1 cellular context compared by ENCODE assay signal in the genomic region with DNA sequence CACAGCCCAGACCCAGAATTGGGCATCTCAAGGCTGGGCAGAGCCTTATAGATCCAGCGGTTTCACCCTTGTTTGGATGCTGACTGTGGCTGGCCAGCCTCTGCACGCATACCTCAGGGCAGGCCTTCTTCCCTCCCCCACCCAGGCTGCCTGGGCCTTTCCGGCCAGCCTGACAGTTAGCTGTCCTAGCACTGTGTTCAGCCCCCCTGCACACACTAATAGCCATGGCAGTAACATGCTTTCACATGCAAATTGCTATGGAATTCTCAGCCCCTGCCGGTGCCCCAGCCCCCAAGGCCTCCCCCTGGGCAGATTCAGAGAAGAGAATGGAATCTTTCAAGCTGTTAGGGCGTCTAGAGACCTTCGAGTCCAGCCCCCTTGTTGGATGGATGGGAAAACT.
TF ChIP-seq lines count a peak whose summit lies in the region.

No MANE protein-coding gene starts in this region.

TF ChIP-seq in H1, 55 proteins besides CTCF, POLR2A, EP300 and RAD21:
- TF ChIP-seq, protein P1, sequence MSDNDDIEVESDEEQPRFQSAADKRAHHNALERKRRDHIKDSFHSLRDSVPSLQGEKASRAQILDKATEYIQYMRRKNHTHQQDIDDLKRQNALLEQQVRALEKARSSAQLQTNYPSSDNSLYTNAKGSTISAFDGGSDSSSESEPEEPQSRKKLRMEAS (IDR thresholded peaks at IDR 0.05), result no peak
- TF ChIP-seq NRF1 (IDR thresholded peaks at IDR 0.05; ENCODE audit: low read depth, low read length) (no peak), GABPA (IDR thresholded peaks at IDR 0.05; ENCODE audit: borderline replicate concordance, insufficient read depth, low read length) (no peak), KDM1A (IDR thresholded peaks at IDR 0.05; ENCODE audit: borderline replicate concordance, low read length) (peak; percentile 65; the same call in 1 of the 2 replicates), SP1 (IDR thresholded peaks at IDR 0.05; ENCODE audit: low read depth, low read length) (peak; percentile 84), ASH2L (IDR thresholded peaks at IDR 0.05; ENCODE audit: low read length) (peak; percentile 28), TEAD4 (IDR thresholded peaks at IDR 0.05; ENCODE audit: low read depth, low read length) (peak; percentile 69; the same call in 1 of the 2 replicates), SUZ12 (IDR thresholded peaks at IDR 0.05; ENCODE audit: low read length) (no peak), CBX8 (IDR thresholded peaks at IDR 0.05; ENCODE audit: borderline replicate concordance, low read depth, low read length) (no peak), CEBPB (IDR thresholded peaks at IDR 0.05; ENCODE audit: low read depth, low read length) (no peak), MAFK (IDR thresholded peaks at IDR 0.05; ENCODE audit: low read depth, low read length) (no peak), TCF12 (IDR thresholded peaks at IDR 0.05; ENCODE audit: low read depth, low read length) (no peak), JUN (IDR thresholded peaks at IDR 0.05; ENCODE audit: low read depth, low read length) (no peak), CTBP2 (IDR thresholded peaks at IDR 0.05; ENCODE audit: borderline replicate concordance, insufficient read depth, insufficient read length, low read length) (peak; percentile 85), CBX5 (IDR thresholded peaks at IDR 0.05; ENCODE audit: low read depth, low read length) (no peak), RBBP5 (IDR thresholded peaks at IDR 0.05; ENCODE audit: borderline replicate concordance, low read depth, low read length) (no peak), NANOG (IDR thresholded peaks at IDR 0.05; ENCODE audit: insufficient read depth, low read depth, low read length, poor library complexity, severe bottlenecking) (peak; percentile 72), CHD1 (IDR thresholded peaks at IDR 0.05; ENCODE audit: low read depth, low read length) (no peak), POLR2AphosphoS5 (IDR thresholded peaks at IDR 0.05; ENCODE audit: low read depth, low read length) (no peak), RXRA (IDR thresholded peaks at IDR 0.05; ENCODE audit: insufficient read depth, low read depth, low read length) (no peak), KDM5A (IDR thresholded peaks at IDR 0.05; ENCODE audit: low read length) (no peak), BCL11A (IDR thresholded peaks at IDR 0.05; ENCODE audit: low read depth in 2 of 2, low read length in 2 of 2) (no peak), HDAC2 (IDR thresholded peaks at IDR 0.05; ENCODE audit: borderline replicate concordance in 1 of 2, low read depth in 2 of 2, low read length in 2 of 2) (no peak), RFX5 (IDR thresholded peaks at IDR 0.05; ENCODE audit: borderline replicate concordance, low read depth, low read length) (no peak), SIN3A (conservative IDR thresholded peaks at IDR 0.05 in 1 of 2, IDR thresholded peaks at IDR 0.05 in 1 of 2; ENCODE audit: low read depth in 1 of 2, low read length in 2 of 2) (peak; percentile 55 to 67; a peak in 1 of 4 replicates), SP2 (IDR thresholded peaks at IDR 0.05; ENCODE audit: low read length) (no peak), POU5F1 (IDR thresholded peaks at IDR 0.05; ENCODE audit: low read depth, low read length) (0 out of 2 replicates have a peak, but pooled peaks have one; percentile 59), SRF (IDR thresholded peaks at IDR 0.05; ENCODE audit: low read depth, low read length) (no peak), TAF1 (IDR thresholded peaks at IDR 0.05; ENCODE audit: low read depth, low read length) (no peak)
- TF ChIP-seq, protein P2, sequence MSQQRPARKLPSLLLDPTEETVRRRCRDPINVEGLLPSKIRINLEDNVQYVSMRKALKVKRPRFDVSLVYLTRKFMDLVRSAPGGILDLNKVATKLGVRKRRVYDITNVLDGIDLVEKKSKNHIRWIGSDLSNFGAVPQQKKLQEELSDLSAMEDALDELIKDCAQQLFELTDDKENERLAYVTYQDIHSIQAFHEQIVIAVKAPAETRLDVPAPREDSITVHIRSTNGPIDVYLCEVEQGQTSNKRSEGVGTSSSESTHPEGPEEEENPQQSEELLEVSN (IDR thresholded peaks at IDR 0.05), result no peak
- TF ChIP-seq, protein P3, sequence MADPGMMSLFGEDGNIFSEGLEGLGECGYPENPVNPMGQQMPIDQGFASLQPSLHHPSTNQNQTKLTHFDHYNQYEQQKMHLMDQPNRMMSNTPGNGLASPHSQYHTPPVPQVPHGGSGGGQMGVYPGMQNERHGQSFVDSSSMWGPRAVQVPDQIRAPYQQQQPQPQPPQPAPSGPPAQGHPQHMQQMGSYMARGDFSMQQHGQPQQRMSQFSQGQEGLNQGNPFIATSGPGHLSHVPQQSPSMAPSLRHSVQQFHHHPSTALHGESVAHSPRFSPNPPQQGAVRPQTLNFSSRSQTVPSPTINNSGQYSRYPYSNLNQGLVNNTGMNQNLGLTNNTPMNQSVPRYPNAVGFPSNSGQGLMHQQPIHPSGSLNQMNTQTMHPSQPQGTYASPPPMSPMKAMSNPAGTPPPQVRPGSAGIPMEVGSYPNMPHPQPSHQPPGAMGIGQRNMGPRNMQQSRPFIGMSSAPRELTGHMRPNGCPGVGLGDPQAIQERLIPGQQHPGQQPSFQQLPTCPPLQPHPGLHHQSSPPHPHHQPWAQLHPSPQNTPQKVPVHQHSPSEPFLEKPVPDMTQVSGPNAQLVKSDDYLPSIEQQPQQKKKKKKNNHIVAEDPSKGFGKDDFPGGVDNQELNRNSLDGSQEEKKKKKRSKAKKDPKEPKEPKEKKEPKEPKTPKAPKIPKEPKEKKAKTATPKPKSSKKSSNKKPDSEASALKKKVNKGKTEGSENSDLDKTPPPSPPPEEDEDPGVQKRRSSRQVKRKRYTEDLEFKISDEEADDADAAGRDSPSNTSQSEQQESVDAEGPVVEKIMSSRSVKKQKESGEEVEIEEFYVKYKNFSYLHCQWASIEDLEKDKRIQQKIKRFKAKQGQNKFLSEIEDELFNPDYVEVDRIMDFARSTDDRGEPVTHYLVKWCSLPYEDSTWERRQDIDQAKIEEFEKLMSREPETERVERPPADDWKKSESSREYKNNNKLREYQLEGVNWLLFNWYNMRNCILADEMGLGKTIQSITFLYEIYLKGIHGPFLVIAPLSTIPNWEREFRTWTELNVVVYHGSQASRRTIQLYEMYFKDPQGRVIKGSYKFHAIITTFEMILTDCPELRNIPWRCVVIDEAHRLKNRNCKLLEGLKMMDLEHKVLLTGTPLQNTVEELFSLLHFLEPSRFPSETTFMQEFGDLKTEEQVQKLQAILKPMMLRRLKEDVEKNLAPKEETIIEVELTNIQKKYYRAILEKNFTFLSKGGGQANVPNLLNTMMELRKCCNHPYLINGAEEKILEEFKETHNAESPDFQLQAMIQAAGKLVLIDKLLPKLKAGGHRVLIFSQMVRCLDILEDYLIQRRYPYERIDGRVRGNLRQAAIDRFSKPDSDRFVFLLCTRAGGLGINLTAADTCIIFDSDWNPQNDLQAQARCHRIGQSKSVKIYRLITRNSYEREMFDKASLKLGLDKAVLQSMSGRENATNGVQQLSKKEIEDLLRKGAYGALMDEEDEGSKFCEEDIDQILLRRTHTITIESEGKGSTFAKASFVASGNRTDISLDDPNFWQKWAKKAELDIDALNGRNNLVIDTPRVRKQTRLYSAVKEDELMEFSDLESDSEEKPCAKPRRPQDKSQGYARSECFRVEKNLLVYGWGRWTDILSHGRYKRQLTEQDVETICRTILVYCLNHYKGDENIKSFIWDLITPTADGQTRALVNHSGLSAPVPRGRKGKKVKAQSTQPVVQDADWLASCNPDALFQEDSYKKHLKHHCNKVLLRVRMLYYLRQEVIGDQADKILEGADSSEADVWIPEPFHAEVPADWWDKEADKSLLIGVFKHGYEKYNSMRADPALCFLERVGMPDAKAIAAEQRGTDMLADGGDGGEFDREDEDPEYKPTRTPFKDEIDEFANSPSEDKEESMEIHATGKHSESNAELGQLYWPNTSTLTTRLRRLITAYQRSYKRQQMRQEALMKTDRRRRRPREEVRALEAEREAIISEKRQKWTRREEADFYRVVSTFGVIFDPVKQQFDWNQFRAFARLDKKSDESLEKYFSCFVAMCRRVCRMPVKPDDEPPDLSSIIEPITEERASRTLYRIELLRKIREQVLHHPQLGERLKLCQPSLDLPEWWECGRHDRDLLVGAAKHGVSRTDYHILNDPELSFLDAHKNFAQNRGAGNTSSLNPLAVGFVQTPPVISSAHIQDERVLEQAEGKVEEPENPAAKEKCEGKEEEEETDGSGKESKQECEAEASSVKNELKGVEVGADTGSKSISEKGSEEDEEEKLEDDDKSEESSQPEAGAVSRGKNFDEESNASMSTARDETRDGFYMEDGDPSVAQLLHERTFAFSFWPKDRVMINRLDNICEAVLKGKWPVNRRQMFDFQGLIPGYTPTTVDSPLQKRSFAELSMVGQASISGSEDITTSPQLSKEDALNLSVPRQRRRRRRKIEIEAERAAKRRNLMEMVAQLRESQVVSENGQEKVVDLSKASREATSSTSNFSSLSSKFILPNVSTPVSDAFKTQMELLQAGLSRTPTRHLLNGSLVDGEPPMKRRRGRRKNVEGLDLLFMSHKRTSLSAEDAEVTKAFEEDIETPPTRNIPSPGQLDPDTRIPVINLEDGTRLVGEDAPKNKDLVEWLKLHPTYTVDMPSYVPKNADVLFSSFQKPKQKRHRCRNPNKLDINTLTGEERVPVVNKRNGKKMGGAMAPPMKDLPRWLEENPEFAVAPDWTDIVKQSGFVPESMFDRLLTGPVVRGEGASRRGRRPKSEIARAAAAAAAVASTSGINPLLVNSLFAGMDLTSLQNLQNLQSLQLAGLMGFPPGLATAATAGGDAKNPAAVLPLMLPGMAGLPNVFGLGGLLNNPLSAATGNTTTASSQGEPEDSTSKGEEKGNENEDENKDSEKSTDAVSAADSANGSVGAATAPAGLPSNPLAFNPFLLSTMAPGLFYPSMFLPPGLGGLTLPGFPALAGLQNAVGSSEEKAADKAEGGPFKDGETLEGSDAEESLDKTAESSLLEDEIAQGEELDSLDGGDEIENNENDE (IDR thresholded peaks at IDR 0.05; ENCODE audit: insufficient replicate concordance, low read length), result no peak
- TF ChIP-seq, protein P4, sequence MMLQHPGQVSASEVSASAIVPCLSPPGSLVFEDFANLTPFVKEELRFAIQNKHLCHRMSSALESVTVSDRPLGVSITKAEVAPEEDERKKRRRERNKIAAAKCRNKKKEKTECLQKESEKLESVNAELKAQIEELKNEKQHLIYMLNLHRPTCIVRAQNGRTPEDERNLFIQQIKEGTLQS (IDR thresholded peaks at IDR 0.05; ENCODE audit: insufficient read depth, low read depth, low read length), result no peak
- TF ChIP-seq, protein P5, sequence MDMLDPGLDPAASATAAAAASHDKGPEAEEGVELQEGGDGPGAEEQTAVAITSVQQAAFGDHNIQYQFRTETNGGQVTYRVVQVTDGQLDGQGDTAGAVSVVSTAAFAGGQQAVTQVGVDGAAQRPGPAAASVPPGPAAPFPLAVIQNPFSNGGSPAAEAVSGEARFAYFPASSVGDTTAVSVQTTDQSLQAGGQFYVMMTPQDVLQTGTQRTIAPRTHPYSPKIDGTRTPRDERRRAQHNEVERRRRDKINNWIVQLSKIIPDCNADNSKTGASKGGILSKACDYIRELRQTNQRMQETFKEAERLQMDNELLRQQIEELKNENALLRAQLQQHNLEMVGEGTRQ (IDR thresholded peaks at IDR 0.05; ENCODE audit: low read length), result no peak
TF ChIP-seq in H1: peak in this region for 8.
